In the genomic region with DNA sequence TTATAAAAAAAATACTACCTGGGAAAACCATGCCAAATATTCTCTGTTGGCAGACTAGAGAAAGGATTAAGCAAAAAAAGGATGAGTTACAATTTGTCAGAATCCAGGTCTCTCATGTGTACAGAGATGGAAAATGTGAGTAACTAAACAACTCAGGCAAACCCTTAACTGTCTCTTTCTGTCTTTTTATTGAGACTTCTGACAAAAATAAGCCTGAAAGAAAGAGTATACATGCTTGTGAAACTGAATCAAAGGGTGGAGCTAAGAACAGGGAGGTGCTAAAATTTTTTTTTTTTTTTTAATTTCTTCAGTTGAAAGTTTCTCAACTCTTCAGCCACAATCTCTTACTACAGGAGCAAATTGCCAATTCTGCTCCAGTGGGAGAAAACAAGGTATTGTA, we compare ENCODE assay signal across 10 cellular contexts. TPM values are rescaled to one million over a fixed set of nuclear protein-coding genes. Genes with fewer than 3 reads are reported as not detected.
DNase-seq lines count a peak whose midpoint lies in the region; ATAC-seq, FAIRE-seq and TF ChIP-seq lines count a peak whose summit lies in the region.
"Had no signal": no experiment of that assay in that cellular context is flagged by ENCODE, and none has a peak within 500 bp of the region (broad histone marks: within the 10 kb centered on the region; RNA-seq: fewer than 3 reads in every experiment).

A gene with protein sequence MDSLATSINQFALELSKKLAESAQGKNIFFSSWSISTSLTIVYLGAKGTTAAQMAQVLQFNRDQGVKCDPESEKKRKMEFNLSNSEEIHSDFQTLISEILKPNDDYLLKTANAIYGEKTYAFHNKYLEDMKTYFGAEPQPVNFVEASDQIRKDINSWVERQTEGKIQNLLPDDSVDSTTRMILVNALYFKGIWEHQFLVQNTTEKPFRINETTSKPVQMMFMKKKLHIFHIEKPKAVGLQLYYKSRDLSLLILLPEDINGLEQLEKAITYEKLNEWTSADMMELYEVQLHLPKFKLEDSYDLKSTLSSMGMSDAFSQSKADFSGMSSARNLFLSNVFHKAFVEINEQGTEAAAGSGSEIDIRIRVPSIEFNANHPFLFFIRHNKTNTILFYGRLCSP (plus strand): TSS at position 310 of the 400 bp plus-strand sequence. CDS start 7,553 bp downstream, outside the sequence.

- H3K36me3 ChIP-seq in vagina = no peaks in the 10 kb centered on the region

- H3K27me3 ChIP-seq in vagina = no peaks in the 10 kb centered on the region

- H3K9me3 ChIP-seq in vagina = no peaks in the 10 kb centered on the region

- H3K36me3 Mint-ChIP-seq in dendritic cell treated with granulocyte-macrophage colony-stimulating factor and Interleukin-4, amounts not matched to agents 40 ng/mL and 50 ng/mL, for 4 days (ENCODE audit: low read depth) = peaks cover 5% of the 10 kb centered on the region

- H3K9me3 Mint-ChIP-seq in dendritic cell treated with granulocyte-macrophage colony-stimulating factor and Interleukin-4, amounts not matched to agents 40 ng/mL and 50 ng/mL, for 4 days = peaks cover 9% of the 10 kb centered on the region

- no peak within 1 kb of the TSS for H3K4me3 Mint-ChIP-seq in dendritic cell treated with granulocyte-macrophage colony-stimulating factor and Interleukin-4, amounts not matched to agents 40 ng/mL and 50 ng/mL, for 4 days

- peak within 1 kb of the TSS; percentile 28 for H3K27ac Mint-ChIP-seq in dendritic cell treated with granulocyte-macrophage colony-stimulating factor and Interleukin-4, amounts not matched to agents 40 ng/mL and 50 ng/mL, for 4 days

- FAIRE-seq in RCC 7860 (lab: Jason Lieb, UNC) = no peak
- FAIRE-seq: small intestine had no signal

- no peak for TF ChIP-seq CTCF in vagina (IDR thresholded peaks at IDR 0.05)

- no peak for DNase-seq in RCC 7860 (ENCODE audit: low spot score)
- DNase-seq in vagina (ENCODE audit: extremely low spot score in 2 of 2) = no peak
- no peak for DNase-seq in putamen (ENCODE audit: low spot score)
- no peak for DNase-seq in DMS 273 treated with DMSO at 0.1 percent for 48 hours (lab: John Stamatoyannopoulos, UW)
- DNase-seq: NCI-H226, small intestine had no signal

- no peak within 1 kb of the TSS for H3K4me3 ChIP-seq in vagina

- peaks cover 50% of the 10 kb centered on the region for H3K4me1 Mint-ChIP-seq in dendritic cell treated with granulocyte-macrophage colony-stimulating factor and Interleukin-4, amounts not matched to agents 40 ng/mL and 50 ng/mL, for 4 days (ENCODE audit: low read depth)

- intact Hi-C loops in dendritic cell treated with granulocyte-macrophage colony-stimulating factor and Interleukin-4, amounts not matched to agents 40 ng/mL and 50 ng/mL, for 4 days (cut with micrococcal nuclease) = no loop called here
- intact Hi-C loops in vagina (cut with DNase I) = no loop called here

- H3K27ac ChIP-seq in vagina = no peak within 1 kb of the TSS

- ATAC-seq in GM18868 (IDR thresholded peaks at IDR 0.05; ENCODE audit: unreplicated experiment) = peak; percentile 43
- ATAC-seq in GM21717 (IDR thresholded peaks at IDR 0.05; ENCODE audit: unreplicated experiment) = peak; percentile 55
- ATAC-seq in HG03280 (IDR thresholded peaks at IDR 0.05; ENCODE audit: unreplicated experiment) = peak; percentile 76

- no peaks in the 10 kb centered on the region for H3K27me3 Mint-ChIP-seq in dendritic cell treated with granulocyte-macrophage colony-stimulating factor and Interleukin-4, amounts not matched to agents 40 ng/mL and 50 ng/mL, for 4 days

- H3K4me1 ChIP-seq in vagina = no peaks in the 10 kb centered on the region

- no peak for TF ChIP-seq POLR2A in vagina (IDR thresholded peaks at IDR 0.05)

RNA-seq across cellular contexts. Expression of the gene that starts here (rescaled TPM):
- 0.98 TPM for total RNA-seq in vagina
